In the genomic region with DNA sequence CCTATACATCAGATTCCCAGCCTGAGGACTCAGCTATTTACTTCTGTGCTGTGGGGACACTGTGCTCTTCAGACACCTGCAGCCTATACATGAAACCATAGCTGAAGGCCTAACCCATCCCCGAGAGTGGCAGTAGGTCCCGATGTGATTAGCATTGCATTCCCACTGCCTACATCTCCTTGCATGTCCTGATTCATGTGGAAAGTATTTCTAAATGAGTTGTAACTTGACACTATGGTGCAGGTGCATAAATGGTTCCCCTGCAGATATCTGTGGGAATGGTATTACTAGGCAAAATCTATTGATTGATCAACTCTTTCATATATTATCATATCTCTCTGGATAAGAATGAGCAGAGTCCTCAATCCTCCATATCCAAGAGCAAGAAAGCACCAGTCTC, we compare ENCODE assay signal across 21 cellular contexts.
"Had no signal": no experiment of that assay in that cellular context is flagged by ENCODE, and none has a peak within 500 bp of the region (broad histone marks: within the 10 kb centered on the region; RNA-seq: fewer than 3 reads in every experiment).

No MANE protein-coding gene starts in this region.

- H3K27ac Mint-ChIP-seq: natural killer cell treated with Interleukin-12 subunit alpha and Interleukin-12 subunit beta and Interleukin-15 and Interleukin-18, amount 100 ng/mL, for 72 hours; stimulated activated effector memory CD8-positive, alpha-beta T cell treated with anti-CD3 and anti-CD28 coated beads, Interleukin-12 subunit alpha, Interleukin-12 subunit beta, amount 100 ng/mL, for 72 hours had no signal

- H3K9me3 Mint-ChIP-seq: natural killer cell treated with Interleukin-12 subunit alpha and Interleukin-12 subunit beta and Interleukin-15 and Interleukin-18, amount 100 ng/mL, for 72 hours; stimulated activated effector memory CD8-positive, alpha-beta T cell treated with anti-CD3 and anti-CD28 coated beads, Interleukin-12 subunit alpha, Interleukin-12 subunit beta, amount 100 ng/mL, for 72 hours had no signal

- H3K27ac ChIP-seq: coronary artery, dorsolateral prefrontal cortex, epithelial cell of prostate, esophagus muscularis mucosa, left ventricle myocardium inferior, lower lobe of right lung, parathyroid adenoma, prostate gland, right lobe of liver, tibial artery, upper lobe of left lung, vagina had no signal

- DNase-seq: dorsolateral prefrontal cortex; effector CD8-positive, alpha-beta T cell; left ventricle myocardium inferior; lower lobe of right lung; mesenchymal stem cell; midbrain; retina; right lobe of liver; stimulated activated CD4-positive, alpha-beta T cell treated with anti-CD3 and anti-CD28 coated beads, Interleukin-4, amount 100 ng/mL, for 1 hour; stimulated activated CD8-positive, alpha-beta memory T cell treated with anti-CD3 and anti-CD28 coated beads, Interleukin-4, amount 100 ng/mL, for 48 hours; stimulated activated naive CD8-positive, alpha-beta T cell treated with anti-CD3 and anti-CD28 coated beads, Interleukin-15, Interleukin-2, amounts not matched to agents 100 U/mL and 50 U/mL, for 24 hours; tibial artery; upper lobe of left lung had no signal

- H2AFZ ChIP-seq: parathyroid adenoma had no signal

- H3K4me3 ChIP-seq: coronary artery, dorsolateral prefrontal cortex, esophagus muscularis mucosa, left ventricle myocardium inferior, lower lobe of right lung, prostate gland, right lobe of liver, tibial artery, upper lobe of left lung, vagina had no signal

- H3K4me1 ChIP-seq: esophagus muscularis mucosa, left ventricle myocardium inferior, lower lobe of right lung, parathyroid adenoma, prostate gland, right lobe of liver, tibial artery, upper lobe of left lung, vagina had no signal

- H3K36me3 Mint-ChIP-seq: natural killer cell treated with Interleukin-12 subunit alpha and Interleukin-12 subunit beta and Interleukin-15 and Interleukin-18, amount 100 ng/mL, for 72 hours; stimulated activated effector memory CD8-positive, alpha-beta T cell treated with anti-CD3 and anti-CD28 coated beads, Interleukin-12 subunit alpha, Interleukin-12 subunit beta, amount 100 ng/mL, for 72 hours had no signal

- H3K4me1 Mint-ChIP-seq: stimulated activated effector memory CD8-positive, alpha-beta T cell treated with anti-CD3 and anti-CD28 coated beads, Interleukin-12 subunit alpha, Interleukin-12 subunit beta, amount 100 ng/mL, for 72 hours had no signal

- H3K4me3 Mint-ChIP-seq: natural killer cell treated with Interleukin-12 subunit alpha and Interleukin-12 subunit beta and Interleukin-15 and Interleukin-18, amount 100 ng/mL, for 72 hours; stimulated activated effector memory CD8-positive, alpha-beta T cell treated with anti-CD3 and anti-CD28 coated beads, Interleukin-12 subunit alpha, Interleukin-12 subunit beta, amount 100 ng/mL, for 72 hours had no signal

- H3K9me3 ChIP-seq: lower lobe of right lung, prostate gland, right lobe of liver, tibial artery, upper lobe of left lung, vagina had no signal

- H3K9ac ChIP-seq: parathyroid adenoma had no signal

- H3K79me2 ChIP-seq: parathyroid adenoma had no signal

- H3K27me3 ChIP-seq: esophagus muscularis mucosa, right lobe of liver, tibial artery, upper lobe of left lung, vagina had no signal

- H3K36me3 ChIP-seq: esophagus muscularis mucosa, left ventricle myocardium inferior, lower lobe of right lung, prostate gland, right lobe of liver, tibial artery, upper lobe of left lung, vagina had no signal
